In genomic region chr11:64204464-64204989, GRCh38 we compare ENCODE assay signal across 1 cellular context.
TF ChIP-seq lines count a peak whose summit lies in the region.

No MANE protein-coding gene starts in this region.

TF ChIP-seq in HCT116, 20 proteins besides CTCF, POLR2A, EP300 and RAD21 (continued from another document):
- TF ChIP-seq REST (IDR thresholded peaks at IDR 0.05; ENCODE audit: low read depth) (no peak), JUND (IDR thresholded peaks at IDR 0.05) (no peak), EGR1 (IDR thresholded peaks at IDR 0.05; ENCODE audit: low read depth) (no peak), SP1 (IDR thresholded peaks at IDR 0.05; ENCODE audit: low read depth) (no peak), SRF (IDR thresholded peaks at IDR 0.05; ENCODE audit: low read depth) (0 out of 2 replicates have a peak, but pooled peaks have one; percentile 5), MAX (IDR thresholded peaks at IDR 0.05) (no peak), POLR2AphosphoS5 (IDR thresholded peaks at IDR 0.05; ENCODE audit: low read depth, low read length) (peak; percentile 54)
